Comparison of ENCODE assay signal across 19 cellular contexts in the genomic region with DNA sequence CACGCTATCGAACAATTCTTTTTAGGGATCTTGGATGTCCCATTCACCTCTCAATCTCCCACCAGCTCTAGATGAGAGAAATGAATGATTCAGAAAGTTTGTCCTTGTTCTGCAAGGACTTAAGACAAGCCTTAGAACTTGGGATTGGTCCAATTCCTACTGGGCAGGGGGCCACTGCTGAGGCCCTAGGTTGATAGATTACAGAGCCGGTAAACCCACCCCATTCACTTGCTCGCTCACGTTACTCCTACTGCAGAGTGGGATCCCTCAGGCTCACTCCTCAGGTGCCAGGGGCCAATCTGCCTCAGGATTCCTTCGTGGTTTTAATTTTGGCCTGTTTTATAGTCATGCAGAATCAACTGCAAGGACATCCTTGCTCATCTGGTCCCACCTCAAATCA. TPM values are rescaled to one million over a fixed set of nuclear protein-coding genes. Genes with fewer than 3 reads are reported as not detected.
DNase-seq lines count a peak whose midpoint lies in the region; ATAC-seq, FAIRE-seq and TF ChIP-seq lines count a peak whose summit lies in the region.
"Had no signal": no experiment of that assay in that cellular context is flagged by ENCODE, and none has a peak within 500 bp of the region (broad histone marks: within the 10 kb centered on the region; RNA-seq: fewer than 3 reads in every experiment).

No MANE protein-coding gene starts in this region.

- TF ChIP-seq EP300 in A549 (IDR thresholded peaks at IDR 0.05), result no peak

- H3K27me3 Mint-ChIP-seq in WTC11 (ENCODE audit: low read depth) (no peaks in the 10 kb centered on the region), progenitor cell of endocrine pancreas (no peaks in the 10 kb centered on the region)

- no peak for TF ChIP-seq RAD21 in A549 (conservative IDR thresholded peaks at IDR 0.05 in 1 of 2, IDR thresholded peaks at IDR 0.05 in 1 of 2)

- POLR2A ChIA-PET in A549 (lab: Yijun Ruan, JAX), result interaction anchor here (1.4 to 1.5 kb wide), 2 partner anchors 122 to 126 kb away, joined by 6 to 7 read pairs; no protein-coding TSS in a partner anchor
- POLR2A ChIA-PET in WTC11 (lab: Charles Lee), result no interaction called here

- H3K27ac Mint-ChIP-seq in WTC11, result peak overlapping the region; percentile 7; the same call in 1 of the 2 replicates
- peak overlapping the region; percentile 10 for H3K27ac Mint-ChIP-seq in progenitor cell of endocrine pancreas
- H3K27ac Mint-ChIP-seq: T-cell had no signal

- H3K27me3 ChIP-seq in esophagus squamous epithelium, result no peaks in the 10 kb centered on the region

- no peak overlapping the region for H3K4me3 Mint-ChIP-seq in WTC11
- H3K4me3 Mint-ChIP-seq in progenitor cell of endocrine pancreas (ENCODE audit: low read depth), result peak overlapping the region; percentile 87
- H3K4me3 Mint-ChIP-seq: T-cell had no signal

- CTCF ChIA-PET in A549 (lab: Yijun Ruan, JAX) (interaction anchor here (0.7 to 1.1 kb wide), 2 partner anchors 523 to 524 kb away, joined by 3 read pairs; no protein-coding TSS in a partner anchor), WTC11 (lab: Charles Lee) (no interaction called here)

- H3K4me3 ChIP-seq in A549, result no peak overlapping the region
- peak overlapping the region in 3 of 4 donors; percentile 69 to 75 (median 71) for H3K4me3 ChIP-seq in esophagus squamous epithelium
- H3K4me3 ChIP-seq: mucosa of descending colon had no signal

- WGBS in A549 (ENCODE audit: missing lambda C conversion rate), result 82% methylated on average over 6 of the region's 6 CpGs
- 69 to 70% methylated on average over 6 of the region's 6 CpGs for WGBS in esophagus squamous epithelium, 2 donors

- no peak for TF ChIP-seq CTCF in A549 (IDR thresholded peaks at IDR 0.05)
- no peak for TF ChIP-seq CTCF in WTC11 (IDR thresholded peaks at IDR 0.05)
- no peak for TF ChIP-seq CTCF in esophagus squamous epithelium (IDR thresholded peaks at IDR 0.05)
- no peak for TF ChIP-seq CTCF in progenitor cell of endocrine pancreas (IDR thresholded peaks at IDR 0.05; ENCODE audit: unreplicated experiment)

- TF ChIP-seq POLR2A in A549 (IDR thresholded peaks at IDR 0.05; ENCODE audit: low read length) (peak; percentile 29; the same call in 1 of the 2 replicates), esophagus squamous epithelium (IDR thresholded peaks at IDR 0.05) (no peak)

- H3K36me3 Mint-ChIP-seq in WTC11, result peaks cover 23% of the 10 kb centered on the region
- peaks cover 21% of the 10 kb centered on the region for H3K36me3 Mint-ChIP-seq in progenitor cell of endocrine pancreas (ENCODE audit: insufficient read depth)

- no peak for FAIRE-seq in A549 (lab: Jason Lieb, UNC)
- FAIRE-seq: RCC 7860 had no signal

- intact Hi-C loops in esophagus squamous epithelium (cut with DNase I), result no loop called here

- H3K4me1 Mint-ChIP-seq in WTC11 (peaks cover 15% of the 10 kb centered on the region), progenitor cell of endocrine pancreas (ENCODE audit: low read depth) (peaks cover 39% of the 10 kb centered on the region)

- H3K9me3 ChIP-seq in A549 (peaks cover 5% of the 10 kb centered on the region), esophagus squamous epithelium (no peaks in the 10 kb centered on the region)
- H3K9me3 ChIP-seq: mucosa of descending colon had no signal

- no peak for ATAC-seq in A549
- no peak for ATAC-seq in WTC11
- ATAC-seq in SK-N-SH treated with all-trans-retinoic acid at 6 μM for 48 hours, result no peak
- no peak for ATAC-seq in HG03097 (IDR thresholded peaks at IDR 0.05; ENCODE audit: low FRiP score, unreplicated experiment)
- ATAC-seq in HG03108 (IDR thresholded peaks at IDR 0.05; ENCODE audit: unreplicated experiment), result no peak
- ATAC-seq: mucosa of descending colon, T-cell had no signal

- H3K27ac ChIP-seq in A549 (peak overlapping the region; percentile 28 to 94; a peak in 3 of 6 replicates), esophagus squamous epithelium (peak overlapping the region in 3 of 4 donors; percentile 33 to 97 (median 94))
- H3K27ac ChIP-seq: parathyroid adenoma had no signal

- H3K9me3 Mint-ChIP-seq in WTC11 (peaks cover 3% of the 10 kb centered on the region; the same call in 1 of the 2 replicates), progenitor cell of endocrine pancreas (ENCODE audit: low read depth) (no peaks in the 10 kb centered on the region)
- H3K9me3 Mint-ChIP-seq: T-cell had no signal

- H3K36me3 ChIP-seq in esophagus squamous epithelium, result peaks cover 0 to 23% (median 5%) of the 10 kb centered on the region in 3 donors

- H3K4me2 ChIP-seq in A549, result peak overlapping the region; percentile 69

- H3K4me1 ChIP-seq in A549 (peaks cover 35% of the 10 kb centered on the region), esophagus squamous epithelium (peaks cover 5 to 47% (median 6%) of the 10 kb centered on the region in 3 donors)
- H3K4me1 ChIP-seq: parathyroid adenoma had no signal

- DNase-seq in A549 (ENCODE audit: low read depth in 1 of 2, low spot score in 1 of 2) (peak in 1 of 2 experiments; percentile 39), WTC11 (ENCODE audit: low spot score) (no peak), esophagus squamous epithelium (lab: John Stamatoyannopoulos, UW) (no peak), progenitor cell of endocrine pancreas (ENCODE audit: low spot score, unreplicated experiment) (no peak), NCI-H226 (no peak)
- DNase-seq: activated CD4-positive, CD25-positive, alpha-beta regulatory T cell; activated gamma-delta T cell treated with Interleukin-2 at 50 U/mL for 16 hours; aorta; effector CD4-positive, alpha-beta T cell; glutamatergic neuron; mucosa of descending colon; NCI-H187; NCI-H69; T-cell had no signal

TF ChIP-seq in A549, 52 proteins besides CTCF, POLR2A, EP300 and RAD21:
- 0 out of 3 replicates have a peak, but pooled peaks have one; percentile 9 for TF ChIP-seq SMC3 (IDR thresholded peaks at IDR 0.05)
- TF ChIP-seq NR3C1 (IDR thresholded peaks at IDR 0.05), result no peak
- peak; percentile 49 to 51; a peak in 4 of 5 replicates for TF ChIP-seq JUN (IDR thresholded peaks at IDR 0.05)
- TF ChIP-seq RARB (CRISPR knock-in tag; IDR thresholded peaks at IDR 0.05), result no peak
- no peak for TF ChIP-seq HEYL (CRISPR knock-in tag; IDR thresholded peaks at IDR 0.05)
- TF ChIP-seq BHLHE40 (IDR thresholded peaks at IDR 0.05; ENCODE audit: low read depth, low read length), result no peak
- peak; percentile 20; the same call in 1 of the 2 replicates for TF ChIP-seq HOXA7 (CRISPR knock-in tag; IDR thresholded peaks at IDR 0.05)

TF ChIP-seq in WTC11, 78 proteins besides CTCF, POLR2A, EP300 and RAD21 (continues in another document):
- TF ChIP-seq, protein P1, sequence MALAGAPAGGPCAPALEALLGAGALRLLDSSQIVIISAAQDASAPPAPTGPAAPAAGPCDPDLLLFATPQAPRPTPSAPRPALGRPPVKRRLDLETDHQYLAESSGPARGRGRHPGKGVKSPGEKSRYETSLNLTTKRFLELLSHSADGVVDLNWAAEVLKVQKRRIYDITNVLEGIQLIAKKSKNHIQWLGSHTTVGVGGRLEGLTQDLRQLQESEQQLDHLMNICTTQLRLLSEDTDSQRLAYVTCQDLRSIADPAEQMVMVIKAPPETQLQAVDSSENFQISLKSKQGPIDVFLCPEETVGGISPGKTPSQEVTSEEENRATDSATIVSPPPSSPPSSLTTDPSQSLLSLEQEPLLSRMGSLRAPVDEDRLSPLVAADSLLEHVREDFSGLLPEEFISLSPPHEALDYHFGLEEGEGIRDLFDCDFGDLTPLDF (CRISPR knock-in tag; IDR thresholded peaks at IDR 0.05), result no peak
- no peak for TF ChIP-seq NR2C2 (CRISPR knock-in tag; IDR thresholded peaks at IDR 0.05)

TF ChIP-seq in SK-N-SH treated with all-trans-retinoic acid at 6 μM for 48 hours, 23 proteins besides CTCF, POLR2A, EP300 and RAD21 (continues in another document):
- no peak for TF ChIP-seq ISL1 (CRISPR knock-in tag; IDR thresholded peaks at IDR 0.05)
- TF ChIP-seq ZNF8 (CRISPR knock-in tag; IDR thresholded peaks at IDR 0.05), result no peak
- no peak for TF ChIP-seq TCF4 (CRISPR knock-in tag; IDR thresholded peaks at IDR 0.05; ENCODE audit: borderline replicate concordance)
- TF ChIP-seq ARNTL (CRISPR knock-in tag; IDR thresholded peaks at IDR 0.05; ENCODE audit: borderline replicate concordance, low read depth), result no peak
- no peak for TF ChIP-seq CSDC2 (CRISPR knock-in tag; IDR thresholded peaks at IDR 0.05)
- no peak for TF ChIP-seq RARB (CRISPR knock-in tag; IDR thresholded peaks at IDR 0.05)
- TF ChIP-seq, protein P2, sequence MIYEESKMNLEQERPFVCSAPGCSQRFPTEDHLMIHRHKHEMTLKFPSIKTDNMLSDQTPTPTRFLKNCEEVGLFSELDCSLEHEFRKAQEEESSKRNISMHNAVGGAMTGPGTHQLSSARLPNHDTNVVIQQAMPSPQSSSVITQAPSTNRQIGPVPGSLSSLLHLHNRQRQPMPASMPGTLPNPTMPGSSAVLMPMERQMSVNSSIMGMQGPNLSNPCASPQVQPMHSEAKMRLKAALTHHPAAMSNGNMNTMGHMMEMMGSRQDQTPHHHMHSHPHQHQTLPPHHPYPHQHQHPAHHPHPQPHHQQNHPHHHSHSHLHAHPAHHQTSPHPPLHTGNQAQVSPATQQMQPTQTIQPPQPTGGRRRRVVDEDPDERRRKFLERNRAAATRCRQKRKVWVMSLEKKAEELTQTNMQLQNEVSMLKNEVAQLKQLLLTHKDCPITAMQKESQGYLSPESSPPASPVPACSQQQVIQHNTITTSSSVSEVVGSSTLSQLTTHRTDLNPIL (CRISPR knock-in tag; IDR thresholded peaks at IDR 0.05; ENCODE audit: low read depth), result no peak
- TF ChIP-seq PPARA (CRISPR knock-in tag; IDR thresholded peaks at IDR 0.05; ENCODE audit: borderline replicate concordance), result no peak

RNA-seq across cellular contexts. Expression of a gene that starts 59.0 kb away (rescaled TPM):
- polyA plus RNA-seq in A549 (2011; rRNA removed) (not detected in 2 replicates), A549 (2017; fragmentation: RNase III; extraction: RNeasy Plus Mini Kit Qiagen cat#74134 plus additional on column Dnase treatment) (not detected in 3 replicates)
- polyA plus RNA-seq in A549 (2012; cell fraction: cytosol; rRNA removed), result not detected in 2 replicates
- polyA plus RNA-seq in A549 (2012; cell fraction: nucleus; rRNA removed), result not detected in 2 replicates
- polyA minus RNA-seq in A549 (2011; rRNA and poly(A)+ RNA removed), result not detected in 2 replicates
- total RNA-seq in WTC11 (2021) (0.92 to 1.7 TPM (median 1.2 TPM) in 3 replicates), esophagus squamous epithelium (1 to 10 TPM in 3 of 4 donors, under 1 TPM in 1; 0.35 to 3.6 (median 1.5) TPM), progenitor cell of endocrine pancreas (6.3 and 6.8 TPM in 2 replicates)
